ENCODE assay signal across 17 cellular contexts in genomic region chr19:8123683-8124082, GRCh38. TPM values are rescaled to one million over a fixed set of nuclear protein-coding genes. Genes with fewer than 3 reads are reported as not detected.
DNase-seq lines count a peak whose midpoint lies in the region; ATAC-seq, FAIRE-seq and TF ChIP-seq lines count a peak whose summit lies in the region.
"Had no signal": no experiment of that assay in that cellular context is flagged by ENCODE, and none has a peak within 500 bp of the region (broad histone marks: within the 10 kb centered on the region; RNA-seq: fewer than 3 reads in every experiment).

No MANE protein-coding gene starts in this region.

- H3K36me3 Mint-ChIP-seq in WTC11 (peaks cover 41% of the 10 kb centered on the region), osteocyte (ENCODE audit: unreplicated experiment) (no peaks in the 10 kb centered on the region)
- no peaks in the 10 kb centered on the region for H3K36me3 Mint-ChIP-seq in stimulated activated memory B cell treated with anti-CD40 and anti-IgM and Interleukin-4, amounts not matched to agents 10 μg/mL and 1 μg/mL and 100 μg/mL, for 72 hours
- H3K36me3 Mint-ChIP-seq: CD14-positive monocyte; CD8-positive, alpha-beta T cell had no signal

- H3K27me3 Mint-ChIP-seq in WTC11 (ENCODE audit: low read depth): no peaks in the 10 kb centered on the region; the same call in 1 of the 2 replicates
- peaks cover 38% of the 10 kb centered on the region for H3K27me3 Mint-ChIP-seq in stimulated activated memory B cell treated with anti-CD40 and anti-IgM and Interleukin-4, amounts not matched to agents 10 μg/mL and 1 μg/mL and 100 μg/mL, for 72 hours
- peaks cover 5% of the 10 kb centered on the region for H3K27me3 Mint-ChIP-seq in osteocyte (ENCODE audit: unreplicated experiment)

- ATAC-seq in WTC11: no peak
- ATAC-seq in stimulated activated memory B cell treated with anti-CD40 and anti-IgM and Interleukin-4, amounts not matched to agents 10 μg/mL and 1 μg/mL and 100 μg/mL, for 72 hours: peak; percentile 32
- ATAC-seq: CD8-positive, alpha-beta T cell; K562 had no signal

- CTCF ChIA-PET in WTC11 (lab: Charles Lee): no interaction called here

- TF ChIP-seq CTCF in WTC11 (IDR thresholded peaks at IDR 0.05): no peak
- TF ChIP-seq CTCF in osteocyte (IDR thresholded peaks at IDR 0.05): no peak

- no peak overlapping the region for H3K4me3 Mint-ChIP-seq in WTC11
- H3K4me3 Mint-ChIP-seq in stimulated activated memory B cell treated with anti-CD40 and anti-IgM and Interleukin-4, amounts not matched to agents 10 μg/mL and 1 μg/mL and 100 μg/mL, for 72 hours: no peak overlapping the region
- H3K4me3 Mint-ChIP-seq in osteocyte (ENCODE audit: unreplicated experiment): no peak overlapping the region
- H3K4me3 Mint-ChIP-seq: CD14-positive monocyte; CD8-positive, alpha-beta T cell had no signal

- H3K4me1 Mint-ChIP-seq in WTC11 (peaks cover 14% of the 10 kb centered on the region), osteocyte (ENCODE audit: unreplicated experiment) (no peaks in the 10 kb centered on the region)
- H3K4me1 Mint-ChIP-seq in stimulated activated memory B cell treated with anti-CD40 and anti-IgM and Interleukin-4, amounts not matched to agents 10 μg/mL and 1 μg/mL and 100 μg/mL, for 72 hours: no peaks in the 10 kb centered on the region
- H3K4me1 Mint-ChIP-seq: CD14-positive monocyte had no signal

- POLR2A ChIA-PET in WTC11 (lab: Charles Lee): no interaction called here

- H3K27ac Mint-ChIP-seq in WTC11 (peak overlapping the region; percentile 94), osteocyte (ENCODE audit: unreplicated experiment) (no peak overlapping the region)
- no peak overlapping the region for H3K27ac Mint-ChIP-seq in stimulated activated memory B cell treated with anti-CD40 and anti-IgM and Interleukin-4, amounts not matched to agents 10 μg/mL and 1 μg/mL and 100 μg/mL, for 72 hours
- H3K27ac Mint-ChIP-seq: CD14-positive monocyte; CD8-positive, alpha-beta T cell had no signal

- DNase-seq in HTR-8/SVneo (ENCODE audit: insufficient read length, low spot score) (no peak), WTC11 (ENCODE audit: low spot score) (no peak), iPS-NIHi11 (ENCODE audit: low spot score) (peak; percentile 2), glomerular visceral epithelial cell (ENCODE audit: extremely low spot score) (no peak), osteocyte (ENCODE audit: extremely low spot score, unreplicated experiment) (no peak), iPS-NIHi7 (ENCODE audit: extremely low spot score) (no peak), NCI-H1105 (lab: John Stamatoyannopoulos, UW) (no peak)
- DNase-seq: ACHN; Calu3; CD8-positive, alpha-beta T cell; DMS79 treated with DMSO at 0.1 percent for 48 hours; GF-D8 had no signal

- H3K9me3 Mint-ChIP-seq in WTC11 (no peaks in the 10 kb centered on the region), osteocyte (ENCODE audit: unreplicated experiment) (no peaks in the 10 kb centered on the region)
- no peaks in the 10 kb centered on the region for H3K9me3 Mint-ChIP-seq in stimulated activated memory B cell treated with anti-CD40 and anti-IgM and Interleukin-4, amounts not matched to agents 10 μg/mL and 1 μg/mL and 100 μg/mL, for 72 hours
- H3K9me3 Mint-ChIP-seq: CD8-positive, alpha-beta T cell had no signal

- FAIRE-seq in HTR-8/SVneo (lab: Jason Lieb, UNC): peak; percentile 36
- FAIRE-seq: A204.1, K562 had no signal

TF ChIP-seq in WTC11, 78 proteins besides CTCF, POLR2A, EP300 and RAD21:
- no peak for TF ChIP-seq ZBTB43 (CRISPR knock-in tag; IDR thresholded peaks at IDR 0.05)
- no peak for TF ChIP-seq GRHL2 (CRISPR knock-in tag; IDR thresholded peaks at IDR 0.05; ENCODE audit: insufficient replicate concordance, severe bottlenecking)
- no peak for TF ChIP-seq NR3C1 (CRISPR knock-in tag; conservative IDR thresholded peaks at IDR 0.05; ENCODE audit: low read depth)
- TF ChIP-seq TP53 (CRISPR knock-in tag; IDR thresholded peaks at IDR 0.05): no peak
- no peak for TF ChIP-seq ZNF281 (CRISPR knock-in tag; IDR thresholded peaks at IDR 0.05)
- TF ChIP-seq AR (CRISPR knock-in tag; IDR thresholded peaks at IDR 0.05): no peak
- TF ChIP-seq ZNF138 (CRISPR knock-in tag; conservative IDR thresholded peaks at IDR 0.05): no peak
- TF ChIP-seq TEAD1 (CRISPR knock-in tag; IDR thresholded peaks at IDR 0.05): no peak
- no peak for TF ChIP-seq FOXK1 (CRISPR knock-in tag; IDR thresholded peaks at IDR 0.05)
- TF ChIP-seq SMAD3 (CRISPR knock-in tag; IDR thresholded peaks at IDR 0.05; ENCODE audit: borderline replicate concordance): no peak
- TF ChIP-seq IRF1 (CRISPR knock-in tag; IDR thresholded peaks at IDR 0.05): no peak

RNA-seq across cellular contexts. Expression of gene FBN3, which starts 25.7 kb away (rescaled TPM):
- total RNA-seq in WTC11 (2021) (54.8 to 67.3 TPM (median 62.2 TPM) in 3 replicates), osteocyte (0.19 and 0.42 TPM in 2 replicates)
- total RNA-seq: Calu3, H4 had no signal

Comparison
In these comparisons a context has a peak if more than half of its experiments do, and no peak if none do; other contexts are left out.
1. RNA of gene FBN3, which starts 25.7 kb away (total RNA-seq): 54.8 to 67.3 TPM in WTC11; 0.19 to 0.42 TPM in osteocyte; every median in the first group is over 10 times any median in the second.